In the genomic region with DNA sequence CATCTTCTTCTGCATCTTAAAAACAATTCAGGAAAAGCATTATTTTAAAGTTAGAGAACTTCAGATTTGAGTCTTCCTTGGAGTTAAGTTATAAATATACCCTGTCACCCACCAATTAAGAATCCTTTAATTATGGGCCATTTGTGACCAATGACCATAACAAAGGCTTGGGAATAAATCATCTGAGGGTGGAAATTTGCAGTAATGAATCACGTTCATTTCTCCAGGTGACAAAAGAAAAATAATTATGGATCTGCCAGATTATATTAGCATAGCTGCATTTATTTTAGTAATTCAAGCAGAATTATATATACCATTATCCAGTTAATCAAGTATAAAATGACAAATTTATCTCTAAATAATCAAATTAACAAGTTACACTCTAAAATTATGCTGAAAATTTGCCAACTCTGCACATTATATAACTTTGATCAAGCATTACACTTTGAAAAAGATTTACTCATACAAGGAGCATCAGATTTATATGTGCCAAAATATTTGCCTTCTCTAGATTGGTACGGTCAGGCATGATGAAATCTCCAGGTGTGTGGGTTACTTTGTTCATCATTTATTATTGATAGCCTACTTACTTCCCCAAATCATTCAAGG, we compare ENCODE assay signal across 31 cellular contexts. TPM values are rescaled to one million over a fixed set of nuclear protein-coding genes. Genes with fewer than 3 reads are reported as not detected.
DNase-seq lines count a peak whose midpoint lies in the region; ATAC-seq, FAIRE-seq and TF ChIP-seq lines count a peak whose summit lies in the region.
"Had no signal": no experiment of that assay in that cellular context is flagged by ENCODE, and none has a peak within 500 bp of the region (broad histone marks: within the 10 kb centered on the region; RNA-seq: fewer than 3 reads in every experiment).

A gene with protein sequence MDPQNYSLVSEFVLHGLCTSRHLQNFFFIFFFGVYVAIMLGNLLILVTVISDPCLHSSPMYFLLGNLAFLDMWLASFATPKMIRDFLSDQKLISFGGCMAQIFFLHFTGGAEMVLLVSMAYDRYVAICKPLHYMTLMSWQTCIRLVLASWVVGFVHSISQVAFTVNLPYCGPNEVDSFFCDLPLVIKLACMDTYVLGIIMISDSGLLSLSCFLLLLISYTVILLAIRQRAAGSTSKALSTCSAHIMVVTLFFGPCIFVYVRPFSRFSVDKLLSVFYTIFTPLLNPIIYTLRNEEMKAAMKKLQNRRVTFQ (minus strand): TSS at position 51 of the 609 bp plus-strand sequence. CDS start 4,114 bp downstream, outside the sequence.

- TF ChIP-seq EP300 in HepG2 (IDR thresholded peaks at IDR 0.05; ENCODE audit: low read depth in 2 of 2, low read length in 2 of 2) (no peak), HepG2 (CRISPR knock-in tag; IDR thresholded peaks at IDR 0.05; ENCODE audit: borderline replicate concordance) (no peak), K562 (IDR thresholded peaks at IDR 0.05; ENCODE audit: low read length) (no peak)

- FAIRE-seq in HepG2 (lab: Jason Lieb, UNC), result no peak
- FAIRE-seq in K562 (lab: Jason Lieb, UNC), result no peak
- FAIRE-seq: GM12892, GM18507 had no signal

- H3K14ac ChIP-seq in IMR-90 (replicated peaks; ENCODE audit: low read depth, low read length), result no peak within 1 kb of the TSS

- H2BK20ac ChIP-seq in IMR-90 (ENCODE audit: low read depth, low read length), result no peak within 1 kb of the TSS

- no peak for TF ChIP-seq RAD21 in HepG2 (CRISPR knock-in tag; IDR thresholded peaks at IDR 0.05)
- TF ChIP-seq RAD21 in IMR-90 (IDR thresholded peaks at IDR 0.05; ENCODE audit: low read length), result no peak
- TF ChIP-seq RAD21 in K562 (CRISPR knock-in tag; conservative IDR thresholded peaks at IDR 0.05 in 1 of 2, IDR thresholded peaks at IDR 0.05 in 1 of 2), result no peak

- H3K36me3 ChIP-seq in HepG2 (replicated peaks in 1 of 2; ENCODE audit: control insufficient read depth in 1 of 2, insufficient read depth in 2 of 2, low read length in 2 of 2), result no peaks in the 10 kb centered on the region
- no peaks in the 10 kb centered on the region for H3K36me3 ChIP-seq in right lobe of liver
- no peaks in the 10 kb centered on the region for H3K36me3 ChIP-seq in IMR-90 (ENCODE audit: control insufficient read depth, insufficient read depth, low read length)
- H3K36me3 ChIP-seq in K562 (ENCODE audit: control insufficient read depth, insufficient read depth, low read length), result no peaks in the 10 kb centered on the region
- H3K36me3 ChIP-seq: BE2C, BLaER1 had no signal

- H2BK5ac ChIP-seq in IMR-90 (ENCODE audit: low read depth, low read length, poor library complexity, severe bottlenecking), result no peak within 1 kb of the TSS

- H2BK120ac ChIP-seq in IMR-90 (ENCODE audit: low read depth, low read length), result no peak within 1 kb of the TSS

- H3K9ac ChIP-seq in HepG2 (ENCODE audit: insufficient read depth, low read depth, low read length) (no peak within 1 kb of the TSS), IMR-90 (ENCODE audit: low read depth, low read length) (no peak within 1 kb of the TSS), K562 (ENCODE audit: insufficient read depth in 1 of 2, low read depth in 2 of 2, low read length in 2 of 2) (no peak within 1 kb of the TSS)
- H3K9ac ChIP-seq: BLaER1 had no signal

- H3K9me1 ChIP-seq in IMR-90 (ENCODE audit: insufficient read depth, low read length) (no peaks in the 10 kb centered on the region), K562 (ENCODE audit: control insufficient read depth, insufficient read depth, low read length) (no peaks in the 10 kb centered on the region)

- no peaks in the 10 kb centered on the region for H3K27me3 ChIP-seq in HepG2 (ENCODE audit: control insufficient read depth in 1 of 2, insufficient read depth in 2 of 2, low read length in 2 of 2)
- no peaks in the 10 kb centered on the region for H3K27me3 ChIP-seq in right lobe of liver
- no peaks in the 10 kb centered on the region for H3K27me3 ChIP-seq in IMR-90 (ENCODE audit: control insufficient read depth, insufficient read depth, low read length)
- H3K27me3 ChIP-seq in K562 (ENCODE audit: control insufficient read depth in 2 of 2, insufficient read depth in 2 of 2, low read length in 2 of 2), result no peaks in the 10 kb centered on the region
- H3K27me3 ChIP-seq: BE2C, BLaER1 had no signal

- POLR2A ChIA-PET in HepG2 (lab: Yijun Ruan, JAX), result no interaction called here
- POLR2A ChIA-PET in IMR-90 (lab: Charles Lee; ENCODE audit: unreplicated experiment), result no interaction called here
- POLR2A ChIA-PET in K562 (lab: Yijun Ruan, JAX), result no interaction called here

- CTCF ChIA-PET in HepG2 (lab: Yijun Ruan, JAX; ENCODE audit: low intra/inter-chr PET ratio, low total read pairs) (no interaction called here), IMR-90 (lab: Yijun Ruan, JAX) (no interaction called here), K562 (lab: Yijun Ruan, JAX; ENCODE audit: low intra/inter-chr PET ratio) (no interaction called here)

- no peaks in the 10 kb centered on the region for H3K79me1 ChIP-seq in IMR-90 (ENCODE audit: low read depth in 1 of 2, low read length in 2 of 2)

- no peaks in the 10 kb centered on the region for H3K4me1 ChIP-seq in HepG2 (ENCODE audit: insufficient read depth, low read length)
- no peaks in the 10 kb centered on the region for H3K4me1 ChIP-seq in right lobe of liver
- no peaks in the 10 kb centered on the region for H3K4me1 ChIP-seq in IMR-90 (ENCODE audit: control insufficient read depth, insufficient read depth, low read length)
- no peaks in the 10 kb centered on the region for H3K4me1 ChIP-seq in K562 (replicated peaks in 1 of 2; ENCODE audit: control insufficient read depth in 2 of 2, insufficient read depth in 2 of 2, low read length in 2 of 2)
- H3K4me1 ChIP-seq: BE2C, BLaER1 had no signal

- H4K91ac ChIP-seq in IMR-90 (ENCODE audit: insufficient read depth, low read depth, low read length), result no peak within 1 kb of the TSS

- no peak for TF ChIP-seq CTCF in HepG2 (CRISPR knock-in tag; IDR thresholded peaks at IDR 0.05)
- no peak for TF ChIP-seq CTCF in right lobe of liver (IDR thresholded peaks at IDR 0.05)
- TF ChIP-seq CTCF in IMR-90 (conservative IDR thresholded peaks at IDR 0.05; ENCODE audit: low read depth, low read length), result no peak
- no peak for TF ChIP-seq CTCF in K562 (IDR thresholded peaks at IDR 0.05 in 2 of 3, conservative IDR thresholded peaks at IDR 0.05 in 1 of 3; ENCODE audit: insufficient read depth in 2 of 3, low read depth in 1 of 3, low read length in 3 of 3)

- no peak for ATAC-seq in HepG2
- no peak for ATAC-seq in right lobe of liver
- ATAC-seq in IMR-90 (ENCODE audit: low read depth), result no peak
- ATAC-seq in K562, result no peak
- no peak for ATAC-seq in GM21360 (IDR thresholded peaks at IDR 0.05; ENCODE audit: unreplicated experiment)

- H3K27ac ChIP-seq in HepG2 (ENCODE audit: extremely low read length, insufficient read depth, low read length), result no peak within 1 kb of the TSS
- H3K27ac ChIP-seq in right lobe of liver, result no peak within 1 kb of the TSS
- no peak within 1 kb of the TSS for H3K27ac ChIP-seq in IMR-90 (ENCODE audit: insufficient read depth, low read length)
- no peak within 1 kb of the TSS for H3K27ac ChIP-seq in K562 (ENCODE audit: extremely low read depth, low read depth, low read length)
- H3K27ac ChIP-seq: 22Rv1, BLaER1 had no signal

- WGBS in HepG2 (ENCODE audit: low lambda C conversion rate), result 33% methylated on average over 2 of the region's 2 CpGs
- WGBS in right lobe of liver (ENCODE audit: insufficient coverage, low coverage, low lambda C conversion rate, missing lambda C conversion rate), result 43% methylated on average over 2 of the region's 2 CpGs
- no CpG with 5 or more reads among the region's 2 CpGs for WGBS in IMR-90 (ENCODE audit: extremely low coverage in 2 of 2, insufficient read length in 1 of 2), 2 experiments
- 55% methylated on average over 2 of the region's 2 CpGs for WGBS in K562 (ENCODE audit: insufficient coverage, low coverage, missing lambda C conversion rate)

- intact Hi-C loops in HepG2 (cut with micrococcal nuclease; ENCODE audit: unreplicated experiment) (no loop called here), right lobe of liver (cut with DNase I) (no loop called here), IMR-90 (cut with micrococcal nuclease) (no loop called here), K562 (cut with micrococcal nuclease) (no loop called here)

- dilution Hi-C loops in IMR-90 (cut with HindIII; ENCODE audit: low sequenced_read_pairs, unreplicated experiment), result no loop called here

- H3K9me3 ChIP-seq in HepG2 (ENCODE audit: low read length), result peaks cover 4% of the 10 kb centered on the region; the same call in 1 of the 2 replicates
- no peaks in the 10 kb centered on the region for H3K9me3 ChIP-seq in right lobe of liver
- H3K9me3 ChIP-seq in IMR-90 (ENCODE audit: control insufficient read depth, insufficient read depth, low read length), result peaks cover 7% of the 10 kb centered on the region
- H3K9me3 ChIP-seq in K562 (replicated peaks; ENCODE audit: control insufficient read depth, insufficient read depth, low read depth, low read length), result no peaks in the 10 kb centered on the region
- H3K9me3 ChIP-seq: BE2C, BLaER1 had no signal

- DNase-seq in HepG2 (ENCODE audit: low spot score), result no peak
- no peak for DNase-seq in right lobe of liver
- DNase-seq in IMR-90, result no peak
- DNase-seq in K562 (ENCODE audit: extremely low read depth in 1 of 4, low spot score in 3 of 4), result no peak
- DNase-seq in SW 1271 (lab: John Stamatoyannopoulos, UW), result no peak
- DNase-seq in NCI-H2029 (lab: John Stamatoyannopoulos, UW), result no peak
- DNase-seq: ACHN; BE2C; C1 segment of cervical spinal cord; CD4-positive, alpha-beta memory T cell; CD4-positive, CD25-positive, alpha-beta regulatory T cell; CD8-positive, alpha-beta memory T cell; COR-L47; DMS 273 treated with DMSO at 0.1 percent for 48 hours; DMS153; DMS53; DMS79; DND-41; EL; GDM1 had no signal

- H2AFZ ChIP-seq in HepG2 (ENCODE audit: low read length) (no peak within 1 kb of the TSS), IMR-90 (replicated peaks; ENCODE audit: low read length, poor library complexity) (no peak within 1 kb of the TSS), K562 (ENCODE audit: low read depth, low read length) (no peak within 1 kb of the TSS)

- no peak within 1 kb of the TSS for H2AK9ac ChIP-seq in IMR-90 (replicated peaks; ENCODE audit: low read depth, low read length, poor library complexity)

- H3K18ac ChIP-seq in IMR-90 (ENCODE audit: low read depth, low read length), result no peak within 1 kb of the TSS

- H4K20me1 ChIP-seq in HepG2 (ENCODE audit: insufficient read depth, low read length) (no peaks in the 10 kb centered on the region), IMR-90 (ENCODE audit: insufficient read depth, low read length) (no peaks in the 10 kb centered on the region), K562 (replicated peaks; ENCODE audit: control insufficient read depth, insufficient read depth, low read length) (no peaks in the 10 kb centered on the region)
- H4K20me1 ChIP-seq: BLaER1 had no signal

- no peak within 1 kb of the TSS for H4K5ac ChIP-seq in IMR-90 (ENCODE audit: low read depth, low read length)

- no peak for TF ChIP-seq POLR2A in HepG2 (IDR thresholded peaks at IDR 0.05; ENCODE audit: insufficient read depth in 1 of 2, low read depth in 2 of 2, low read length in 2 of 2)
- TF ChIP-seq POLR2A in right lobe of liver (IDR thresholded peaks at IDR 0.05), result no peak
- TF ChIP-seq POLR2A in IMR-90 (IDR thresholded peaks at IDR 0.05; ENCODE audit: low read depth, low read length), result no peak
- no peak for TF ChIP-seq POLR2A in K562 (conservative IDR thresholded peaks at IDR 0.05)

- H2BK15ac ChIP-seq in IMR-90 (ENCODE audit: low read depth, low read length), result no peak within 1 kb of the TSS

- no TSS peak for BruUV-seq in HepG2 (replicated peaks; lab: Mats Ljungman, UMichigan)
- no TSS peak for BruUV-seq in IMR-90 (replicated peaks; lab: Mats Ljungman, UMichigan)
- BruUV-seq in K562 (replicated peaks; lab: Mats Ljungman, UMichigan), result no TSS peak

- in situ Hi-C loops in HepG2 (cut with HindIII; ENCODE audit: extremely low pct_ligation_motif_present, low pct_unique_long_range_greater_than_20kb), result no loop called here
- in situ Hi-C loops in IMR-90 (cut with MboI; ENCODE audit: low sequenced_read_pairs), result no loop called here
- in situ Hi-C loops in K562 (cut with MboI), result no loop called here

- H2AK5ac ChIP-seq in IMR-90 (ENCODE audit: low read depth, low read length), result no peak within 1 kb of the TSS

- H3K4me2 ChIP-seq in HepG2 (ENCODE audit: low read depth, low read length) (no peak within 1 kb of the TSS), IMR-90 (ENCODE audit: low read depth, low read length) (no peak within 1 kb of the TSS), K562 (ENCODE audit: insufficient read depth, low read length) (no peak within 1 kb of the TSS)
- H3K4me2 ChIP-seq: BLaER1 had no signal

- no peak within 1 kb of the TSS for H3K4ac ChIP-seq in IMR-90 (ENCODE audit: low read depth, low read length)

- H3K79me2 ChIP-seq in HepG2 (ENCODE audit: insufficient read depth, low read length), result no peaks in the 10 kb centered on the region
- no peaks in the 10 kb centered on the region for H3K79me2 ChIP-seq in K562 (ENCODE audit: control insufficient read depth, insufficient read depth, low read length)

- no peak within 1 kb of the TSS for H3K56ac ChIP-seq in IMR-90 (ENCODE audit: extremely low read depth, insufficient read depth, low read length)

- H3K4me3 ChIP-seq in HepG2 (replicated peaks in 1 of 3; ENCODE audit: insufficient read depth in 1 of 3, low read depth in 2 of 3, low read length in 3 of 3) (no peak within 1 kb of the TSS), right lobe of liver (no peak within 1 kb of the TSS), IMR-90 (ENCODE audit: insufficient read depth, low read depth, low read length) (no peak within 1 kb of the TSS), K562 (no peak within 1 kb of the TSS)
- H3K4me3 ChIP-seq: BLaER1 had no signal

- no peak within 1 kb of the TSS for H4K8ac ChIP-seq in IMR-90 (ENCODE audit: low read depth in 2 of 2, low read length in 2 of 2)

- no peak within 1 kb of the TSS for H3K23ac ChIP-seq in IMR-90 (ENCODE audit: low read depth, low read length)

RNA-seq across cellular contexts. Expression of the gene that starts here (rescaled TPM):
- total RNA-seq in HepG2 (2016; rRNA removed; fragmentation: Illumina TruSeq; extraction: Trizol) (not detected in 2 replicates), right lobe of liver (not detected), IMR-90 (2012; rRNA removed) (not detected in 2 replicates), K562 (2014; rRNA removed) (not detected in 2 replicates), K562 (2014; rRNA removed; fragmentation: Illumina TruSeq; extraction: Trizol) (not detected in 2 replicates), K562 (2015; rRNA removed; fragmentation: Illumina TruSeq; extraction: Trizol) (not detected in 2 replicates), K562 (2021) (not detected in 2 replicates)
- not detected in 2 replicates for total RNA-seq in HepG2 (2016; cell fraction: cytosol; rRNA removed; fragmentation: Illumina TruSeq; extraction: Trizol; ENCODE audit: low read depth)
- total RNA-seq in HepG2 (2016; cell fraction: insoluble cytoplasmic fraction; rRNA removed; fragmentation: Illumina TruSeq; extraction: Trizol), result not detected in 2 replicates
- total RNA-seq in HepG2 (2016; cell fraction: membrane; rRNA removed; fragmentation: Illumina TruSeq; extraction: Trizol), result not detected in 2 replicates
- total RNA-seq in HepG2 (2016; cell fraction: nucleus; rRNA removed; fragmentation: Illumina TruSeq; extraction: Trizol), result not detected in 2 replicates
- polyA plus RNA-seq in HepG2 (2011; rRNA removed) (not detected in 2 replicates), IMR-90 (2012; rRNA removed) (not detected in 2 replicates), K562 (2011; rRNA removed) (not detected in 2 replicates), K562 (2014; fragmentation: Illumina TruSeq; extraction: Trizol) (not detected in 2 replicates), K562 (2014; fragmentation: Nextera tagmentation; extraction: Ambion mirVana) (not detected), K562 (2014; rRNA removed) (not detected in 2 replicates)
- not detected in 2 replicates for polyA plus RNA-seq in HepG2 (2011; cell fraction: cytosol; rRNA removed)
- not detected in 2 replicates for polyA plus RNA-seq in HepG2 (2011; cell fraction: nucleus; rRNA removed)
- not detected in 2 replicates for polyA plus RNA-seq in HepG2 (2012)
- polyA plus RNA-seq in HepG2 (2016; cell fraction: cytosol; fragmentation: Illumina TruSeq; extraction: Trizol; ENCODE audit: low read depth), result not detected in 2 replicates
- polyA plus RNA-seq in HepG2 (2016; cell fraction: insoluble cytoplasmic fraction; fragmentation: Illumina TruSeq; extraction: Trizol; ENCODE audit: low read depth), result not detected in 2 replicates
- not detected in 2 replicates for polyA plus RNA-seq in HepG2 (2016; cell fraction: membrane; fragmentation: Illumina TruSeq; extraction: Trizol; ENCODE audit: low read depth)
- polyA plus RNA-seq in HepG2 (2016; cell fraction: nucleus; fragmentation: Illumina TruSeq; extraction: Trizol; ENCODE audit: insufficient read depth, low read depth), result not detected in 2 replicates
- polyA minus RNA-seq in HepG2 (2011; rRNA and poly(A)+ RNA removed; ENCODE audit: low replicate concordance), result not detected in 2 replicates
- not detected in 2 replicates for polyA minus RNA-seq in HepG2 (2011; cell fraction: cytosol; rRNA and poly(A)+ RNA removed)
- polyA minus RNA-seq in HepG2 (2011; cell fraction: nucleus; rRNA and poly(A)+ RNA removed), result not detected in 2 replicates
- not detected in 2 replicates for polyA plus RNA-seq in IMR-90 (2012; cell fraction: cytosol; rRNA removed)
- not detected in 2 replicates for polyA plus RNA-seq in IMR-90 (2012; cell fraction: nucleus; rRNA removed; ENCODE audit: low replicate concordance)
- not detected in 2 replicates for total RNA-seq in K562 (2011; cell fraction: chromatin; rRNA removed; ENCODE audit: low replicate concordance)
- total RNA-seq in K562 (2011; cell fraction: nucleolus; rRNA removed), result not detected in 2 replicates
- not detected in 2 replicates for total RNA-seq in K562 (2011; cell fraction: nucleoplasm; rRNA removed)
- not detected in 2 replicates for polyA plus RNA-seq in K562 (2011; cell fraction: cytosol; rRNA removed)
- polyA plus RNA-seq in K562 (2011; cell fraction: nucleus; rRNA removed), result not detected in 2 replicates
- polyA plus RNA-seq in K562 (2012), result not detected in 2 replicates
- not detected in 2 replicates for polyA minus RNA-seq in K562 (2011; rRNA and poly(A)+ RNA removed)
- polyA minus RNA-seq in K562 (2011; cell fraction: cytosol; rRNA and poly(A)+ RNA removed), result not detected in 2 replicates
- polyA minus RNA-seq in K562 (2011; cell fraction: nucleus; rRNA and poly(A)+ RNA removed), result not detected in 2 replicates
- total RNA-seq: A172; A673; CD4-positive, alpha-beta memory T cell; CD4-positive, CD25-positive, alpha-beta regulatory T cell; CD8-positive, alpha-beta memory T cell; Daoy; G401 had no signal
- polyA plus RNA-seq: AG04450; CD14-positive monocyte; CD4-positive, alpha-beta memory T cell; CD4-positive, CD25-positive, alpha-beta regulatory T cell; CD8-positive, alpha-beta memory T cell had no signal

Comparison
In these comparisons a context has a peak if more than half of its experiments do, and no peak if none do; other contexts are left out.
1. Of the 241 proteins assayed by ChIP-seq in both HepG2 and K562: peak only in HepG2: MAFF and MAFK; only in K562: none; in both: none; in neither: 239.